ENCODE assay signal across 19 cellular contexts in the genomic region with DNA sequence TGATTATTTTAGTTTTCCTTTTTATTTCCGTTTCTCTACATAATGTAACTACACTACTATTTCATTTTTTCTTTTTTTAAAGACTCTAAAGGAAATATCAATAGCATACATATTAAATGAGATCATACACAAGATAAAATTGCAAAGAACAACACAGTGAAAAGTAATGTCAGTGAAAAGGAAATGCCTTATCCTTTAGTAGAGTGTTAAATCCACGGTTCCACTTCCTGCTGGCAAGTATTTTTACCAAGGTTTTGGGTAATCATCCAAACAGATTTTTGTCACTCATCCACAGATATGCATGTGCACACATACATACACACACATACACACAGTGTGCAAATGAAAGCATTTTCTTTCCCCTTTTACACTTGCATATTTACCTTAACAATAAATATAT.
DNase-seq lines count a peak whose midpoint lies in the region; ATAC-seq lines count a peak whose summit lies in the region.
"Had no signal": no experiment of that assay in that cellular context is flagged by ENCODE, and none has a peak within 500 bp of the region (broad histone marks: within the 10 kb centered on the region; RNA-seq: fewer than 3 reads in every experiment).

No MANE protein-coding gene starts in this region.

- no peak overlapping the region for H2AFZ ChIP-seq in GM23248

- no peak for ATAC-seq in HG03135 (IDR thresholded peaks at IDR 0.05; ENCODE audit: unreplicated experiment)
- ATAC-seq: A549, HepG2, K562 had no signal

- no peaks in the 10 kb centered on the region for H3K79me2 ChIP-seq in GM23248 (ENCODE audit: insufficient read depth)

- peak overlapping the region; percentile 31 for H3K4me2 ChIP-seq in GM23248 (ENCODE audit: unreplicated experiment)
- H3K4me2 ChIP-seq: A549 had no signal

- no peaks in the 10 kb centered on the region for H3K9me3 ChIP-seq in GM23248 (ENCODE audit: low read depth)
- H3K9me3 ChIP-seq: A549, BE2C, MG63, Peyer's patch, SJCRH30 had no signal

- no peaks in the 10 kb centered on the region for H4K20me1 ChIP-seq in GM23248 (ENCODE audit: insufficient read depth)

- 2 to 3% methylated on average over 2 of the region's 2 CpGs for WGBS in GM23248 (ENCODE audit: low coverage in 1 of 2, low lambda C conversion rate in 2 of 2, missing lambda C conversion rate in 2 of 2), 2 experiments

- in situ Hi-C loops in GM23248 (cut with MboI), result no loop called here

- peak; percentile 27 for DNase-seq in GM23248
- peak; percentile 1 to 5 for DNase-seq in SW 1271 (lab: John Stamatoyannopoulos, UW)
- peak; percentile 64 for DNase-seq in dermis blood vessel endothelial cell
- DNase-seq in kidney tubule cell (ENCODE audit: low spot score), result peak; percentile 34
- DNase-seq in SKM-1 treated with dmso at 0.1 percent for 144 hours (lab: John Stamatoyannopoulos, UW; ENCODE audit: unreplicated experiment), result no peak
- DNase-seq in NCI-H1105 treated with DMSO at 0.1 percent for 48 hours (lab: John Stamatoyannopoulos, UW), result no peak
- DNase-seq: BE2C, DMS79, MG63, NCI-H1436 treated with DMSO at 0.1 percent for 48 hours, NCI-H2029 treated with DMSO at 0.1 percent for 48 hours, NCI-H345, NCI-H524, Peyer's patch, SJCRH30 had no signal

- H3F3A ChIP-seq in GM23248 (ENCODE audit: insufficient read depth), result no peaks in the 10 kb centered on the region

- H3K4me3 ChIP-seq in GM23248, result no peak overlapping the region
- H3K4me3 ChIP-seq: A549, K562, MG63, Peyer's patch, SJCRH30 had no signal

- no peak overlapping the region for H3K9ac ChIP-seq in GM23248

- no peaks in the 10 kb centered on the region for H3K9me2 ChIP-seq in GM23248 (ENCODE audit: insufficient read depth)

- peaks cover 23% of the 10 kb centered on the region for H3K4me1 ChIP-seq in GM23248 (ENCODE audit: insufficient read depth)
- H3K4me1 ChIP-seq: A549, BE2C, Peyer's patch had no signal

- no peak overlapping the region for H3K27ac ChIP-seq in GM23248
- H3K27ac ChIP-seq: A549, Peyer's patch, SJCRH30 had no signal

- H3K27me3 ChIP-seq in GM23248 (replicated peaks; ENCODE audit: insufficient read depth), result no peaks in the 10 kb centered on the region
- H3K27me3 ChIP-seq: BE2C, MG63, Peyer's patch, SJCRH30 had no signal

- H3K36me3 ChIP-seq in GM23248 (ENCODE audit: low read depth), result no peaks in the 10 kb centered on the region
- H3K36me3 ChIP-seq: BE2C, MG63, Peyer's patch, SJCRH30 had no signal

Comparison
In these comparisons a context has a peak if more than half of its experiments do, and no peak if none do; other contexts are left out.
1. DNase-seq: peak in GM23248 (single experiment), SW 1271 (2 of 2), dermis blood vessel endothelial cell (single experiment) and kidney tubule cell (single experiment); none in SKM-1 treated with dmso at 0.1 percent for 144 hours (single experiment) and NCI-H1105 treated with DMSO at 0.1 percent for 48 hours (single experiment).